Comparison of ENCODE assay signal across 15 cellular contexts in the genomic region with DNA sequence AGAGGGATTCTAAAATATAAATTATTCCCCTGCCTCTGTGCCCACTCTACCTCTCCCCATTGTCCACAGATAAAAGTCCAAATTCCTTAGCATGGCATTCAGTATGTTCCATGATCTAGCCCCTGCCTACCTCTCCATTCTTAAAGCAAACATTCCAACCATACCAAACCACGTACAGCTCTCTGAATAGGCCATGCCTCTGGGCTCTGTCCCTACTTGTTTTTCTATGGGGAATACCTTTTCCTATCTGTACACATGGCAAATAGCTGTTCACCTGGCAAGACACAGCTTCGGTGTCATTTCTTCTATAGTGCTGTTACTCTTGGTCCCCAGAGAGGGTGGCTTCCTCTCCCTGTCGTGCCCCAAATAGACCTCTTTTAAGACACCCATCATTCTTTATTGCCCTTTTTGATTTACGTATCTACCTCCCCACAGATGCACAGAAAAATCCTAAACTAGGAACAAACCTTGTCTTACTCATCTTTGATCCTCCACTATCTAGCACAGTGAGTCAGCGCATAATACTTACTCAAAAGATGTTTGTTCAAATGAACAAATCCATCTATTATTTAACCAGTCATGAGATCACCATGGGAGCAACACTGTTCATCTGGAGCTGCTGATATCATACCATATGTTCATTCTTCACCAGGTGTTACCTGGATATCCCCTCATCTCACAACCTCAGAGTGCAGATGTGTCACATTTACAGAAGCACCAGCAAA.
A peak's percentile ranks its signal among the peaks of the same experiment; 100 is the strongest.
DNase-seq lines count a peak whose midpoint lies in the region; ATAC-seq, FAIRE-seq and TF ChIP-seq lines count a peak whose summit lies in the region.
"Had no signal": no experiment of that assay in that cellular context is flagged by ENCODE, and none has a peak within 500 bp of the region (broad histone marks: within the 10 kb centered on the region; RNA-seq: fewer than 3 reads in every experiment).

No MANE protein-coding gene starts in this region.

- no peaks in the 10 kb centered on the region for H3K27me3 ChIP-seq in sigmoid colon

- no peaks in the 10 kb centered on the region for H3K9me3 ChIP-seq in sigmoid colon
- H3K9me3 ChIP-seq: left ventricle myocardium inferior had no signal

- WGBS in sigmoid colon, 2 donors, result 75 to 94% methylated on average over 5 of the region's 5 CpGs

- H3K4me1 ChIP-seq in sigmoid colon, result no peaks in the 10 kb centered on the region

- no peak overlapping the region for H3K4me3 ChIP-seq in sigmoid colon
- H3K4me3 ChIP-seq: left ventricle myocardium inferior had no signal

- no peak for FAIRE-seq in GM19239 (lab: Jason Lieb, UNC)

- intact Hi-C loops in sigmoid colon (cut with DNase I), result loop anchor here (5.0 kb wide), 3 partner anchors 207 to 553 kb away; a partner anchor contains a TSS

- no peak for TF ChIP-seq EP300 in sigmoid colon (IDR thresholded peaks at IDR 0.05)

- no peak for TF ChIP-seq POLR2A in sigmoid colon (IDR thresholded peaks at IDR 0.05)

- DNase-seq in ELR (ENCODE audit: low read depth) (peak; percentile 83), NCI-H226 (peak; percentile 79), ecto neural progenitor cell (ENCODE audit: low spot score) (peak; percentile 3), putamen (ENCODE audit: low spot score) (peak; percentile 57), OCI-M2 (lab: John Stamatoyannopoulos, UW; ENCODE audit: unreplicated experiment) (no peak), sigmoid colon (no peak), GM19239 (ENCODE audit: insufficient read length, low spot score) (no peak)
- DNase-seq: activated effector memory CD4-positive, alpha-beta T cell treated with Interleukin-2 at 50 U/mL for 16 hours; aorta; left ventricle myocardium inferior; NCI-H1092 treated with DMSO at 0.1 percent for 48 hours; posterior cingulate gyrus; stimulated activated CD4-positive, alpha-beta T cell treated with anti-CD3 and anti-CD28 coated beads, Interleukin-12 subunit alpha, Interleukin-12 subunit beta, amount 100 ng/mL, for 4 hours; WERI-Rb-1 had no signal

- no peak overlapping the region for H3K27ac ChIP-seq in sigmoid colon
- H3K27ac ChIP-seq: WERI-Rb-1 had no signal

- no peak for ATAC-seq in HG03045 (IDR thresholded peaks at IDR 0.05; ENCODE audit: unreplicated experiment)

- no peaks in the 10 kb centered on the region for H3K36me3 ChIP-seq in sigmoid colon
- H3K36me3 ChIP-seq: left ventricle myocardium inferior, WERI-Rb-1 had no signal

- no peak for TF ChIP-seq CTCF in sigmoid colon (IDR thresholded peaks at IDR 0.05)

Comparison
In these comparisons a context has a peak if more than half of its experiments do, and no peak if none do; other contexts are left out.
1. DNase-seq: peak in ELR (single experiment), NCI-H226 (single experiment), ecto neural progenitor cell (single experiment) and putamen (single experiment); none in OCI-M2 (single experiment), sigmoid colon (single experiment) and GM19239 (single experiment).